8 cellular contexts compared by ENCODE assay signal in genomic region chr15:52489430-52489829, GRCh38. TPM values are rescaled to one million over a fixed set of nuclear protein-coding genes. Genes with fewer than 3 reads are reported as not detected.
DNase-seq lines count a peak whose midpoint lies in the region; ATAC-seq and TF ChIP-seq lines count a peak whose summit lies in the region.
"Not testable (repeated sequence)": the region's sequence is repeated elsewhere in the genome, so short reads cannot be mapped to it uniquely, and the experiment has no call there.

No MANE protein-coding gene starts in this region.

- H3K4me3 Mint-ChIP-seq in activated CD8-positive, alpha-beta T cell treated with anti-CD3 and anti-CD28 coated beads, Interleukin-2, amount 10 ng/mL, durations not matched to agents 7 days and 5 days; activated naive CD8-positive, alpha-beta T cell treated with anti-CD3 and anti-CD28 coated beads, Interleukin-2, amount 50 U/mL, for 24 hours: not testable (repeated sequence)

- peak overlapping the region in 6 of 11 experiments; percentile 7 to 43 (median 21); a peak in 8 of 22 replicates for H3K4me2 ChIP-seq in BLaER1 treated with 17β-estradiol and CSF1 and Interleukin-3, amounts not matched to agents 10 nM and 100 nM
- not testable (repeated sequence) for H3K4me2 ChIP-seq in DND-41 (ENCODE audit: insufficient read depth, low read length)

- peaks cover 39% of the 10 kb centered on the region for H3K4me1 Mint-ChIP-seq in activated CD8-positive, alpha-beta T cell treated with anti-CD3 and anti-CD28 coated beads, Interleukin-2, amount 10 ng/mL, durations not matched to agents 7 days and 5 days (ENCODE audit: low read depth)
- peaks cover 31% of the 10 kb centered on the region for H3K4me1 Mint-ChIP-seq in activated naive CD8-positive, alpha-beta T cell treated with anti-CD3 and anti-CD28 coated beads, Interleukin-2, amount 50 U/mL, for 24 hours

- H3K27me3 Mint-ChIP-seq in activated CD8-positive, alpha-beta T cell treated with anti-CD3 and anti-CD28 coated beads, Interleukin-2, amount 10 ng/mL, durations not matched to agents 7 days and 5 days (ENCODE audit: low read depth); activated naive CD8-positive, alpha-beta T cell treated with anti-CD3 and anti-CD28 coated beads, Interleukin-2, amount 50 U/mL, for 24 hours: not testable (repeated sequence)

- H2AFZ ChIP-seq in DND-41 (ENCODE audit: low read depth, low read length) = not testable (repeated sequence)

- not testable (repeated sequence) for H3K4me3 ChIP-seq in BLaER1 treated with 17β-estradiol and CSF1 and Interleukin-3, amounts not matched to agents 10 nM and 100 nM; DND-41 (ENCODE audit: low read depth in 1 of 2, low read length in 2 of 2); cardiac muscle cell

- POLR2A ChIA-PET in activated CD8-positive, alpha-beta T cell treated with anti-CD3 and anti-CD28 coated beads, Interleukin-2, amount 10 ng/mL, durations not matched to agents 7 days and 5 days (lab: Charles Lee) = not testable (repeated sequence)

- H4K20me1 ChIP-seq in BLaER1 treated with 17β-estradiol and CSF1 and Interleukin-3, amounts not matched to agents 10 nM and 100 nM = peaks cover 0 to 70% (median 7%) of the 10 kb centered on the region in 11 experiments; a peak in 10 of 22 replicates
- not testable (repeated sequence) for H4K20me1 ChIP-seq in DND-41 (ENCODE audit: insufficient read depth, low read length)

- CTCF ChIA-PET in activated CD8-positive, alpha-beta T cell treated with anti-CD3 and anti-CD28 coated beads, Interleukin-2, amount 10 ng/mL, durations not matched to agents 7 days and 5 days (lab: Charles Lee) = not testable (repeated sequence)

- TF ChIP-seq CTCF in DND-41 (IDR thresholded peaks at IDR 0.05; ENCODE audit: borderline replicate concordance, extremely low read depth, low read length, poor library complexity, severe bottlenecking); VCaP (conservative IDR thresholded peaks at IDR 0.05); cardiac muscle cell (IDR thresholded peaks at IDR 0.05; ENCODE audit: low read depth, low read length): not testable (repeated sequence)

- not testable (repeated sequence) for H3K36me3 ChIP-seq in BLaER1 treated with 17β-estradiol and CSF1 and Interleukin-3, amounts not matched to agents 10 nM and 100 nM; DND-41 (ENCODE audit: insufficient read depth, low read length); cardiac muscle cell

- peaks cover 0 to 13% (median 0%) of the 10 kb centered on the region in 11 experiments; a peak in 4 of 22 replicates for H3K9me3 ChIP-seq in BLaER1 treated with 17β-estradiol and CSF1 and Interleukin-3, amounts not matched to agents 10 nM and 100 nM (replicated peaks in 1 of 11)
- H3K9me3 ChIP-seq in DND-41 (ENCODE audit: insufficient read depth, low read length, severe bottlenecking); cardiac muscle cell (ENCODE audit: low read depth): not testable (repeated sequence)

- H3K36me3 Mint-ChIP-seq in activated CD8-positive, alpha-beta T cell treated with anti-CD3 and anti-CD28 coated beads, Interleukin-2, amount 10 ng/mL, durations not matched to agents 7 days and 5 days (ENCODE audit: low read depth); activated naive CD8-positive, alpha-beta T cell treated with anti-CD3 and anti-CD28 coated beads, Interleukin-2, amount 50 U/mL, for 24 hours (ENCODE audit: low read depth): not testable (repeated sequence)

- H3K27ac ChIP-seq in BLaER1 treated with 17β-estradiol and CSF1 and Interleukin-3, amounts not matched to agents 10 nM and 100 nM; DND-41 (ENCODE audit: low read length): not testable (repeated sequence)
- H3K27ac ChIP-seq in VCaP (peak overlapping the region; percentile 44), cardiac muscle cell (peak overlapping the region; percentile 78)

- H3K9ac ChIP-seq in BLaER1 treated with 17β-estradiol and CSF1 and Interleukin-3, amounts not matched to agents 10 nM and 100 nM; DND-41 (ENCODE audit: low read depth, low read length): not testable (repeated sequence)

- peaks cover 18% of the 10 kb centered on the region; the same call in 1 of the 2 replicates for H3K79me2 ChIP-seq in DND-41 (ENCODE audit: insufficient read depth, low read length)

- H3K27me3 ChIP-seq in BLaER1 treated with 17β-estradiol and CSF1 and Interleukin-3, amounts not matched to agents 10 nM and 100 nM; DND-41 (ENCODE audit: insufficient read depth, low read length, poor library complexity); cardiac muscle cell: not testable (repeated sequence)

- H3K9me3 Mint-ChIP-seq in activated CD8-positive, alpha-beta T cell treated with anti-CD3 and anti-CD28 coated beads, Interleukin-2, amount 10 ng/mL, durations not matched to agents 7 days and 5 days (ENCODE audit: insufficient read depth); activated naive CD8-positive, alpha-beta T cell treated with anti-CD3 and anti-CD28 coated beads, Interleukin-2, amount 50 U/mL, for 24 hours: not testable (repeated sequence)

- ATAC-seq in DND-41 (ENCODE audit: insufficient read depth, low read depth) = not testable (repeated sequence)
- peak; percentile 30 for ATAC-seq in activated CD8-positive, alpha-beta T cell treated with anti-CD3 and anti-CD28 coated beads, Interleukin-2, amount 10 ng/mL, durations not matched to agents 7 days and 5 days
- peak; percentile 72 for ATAC-seq in activated naive CD8-positive, alpha-beta T cell treated with anti-CD3 and anti-CD28 coated beads, Interleukin-2, amount 50 U/mL, for 24 hours

- H3K4me1 ChIP-seq in BLaER1 treated with 17β-estradiol and CSF1 and Interleukin-3, amounts not matched to agents 10 nM and 100 nM = peaks cover 0 to 28% (median 17%) of the 10 kb centered on the region in 10 experiments; a peak in 17 of 20 replicates
- H3K4me1 ChIP-seq in DND-41 (ENCODE audit: insufficient read depth, low read length) = not testable (repeated sequence)
- H3K4me1 ChIP-seq in cardiac muscle cell (ENCODE audit: low read depth) = peaks cover 38% of the 10 kb centered on the region

- H3K27ac Mint-ChIP-seq in activated CD8-positive, alpha-beta T cell treated with anti-CD3 and anti-CD28 coated beads, Interleukin-2, amount 10 ng/mL, durations not matched to agents 7 days and 5 days = peak overlapping the region; percentile 12
- not testable (repeated sequence) for H3K27ac Mint-ChIP-seq in activated naive CD8-positive, alpha-beta T cell treated with anti-CD3 and anti-CD28 coated beads, Interleukin-2, amount 50 U/mL, for 24 hours

- DNase-seq in DND-41 = peak; percentile 15
- not testable (repeated sequence) for DNase-seq in activated CD8-positive, alpha-beta T cell treated with anti-CD3 and anti-CD28 coated beads, Interleukin-2, amount 10 ng/mL, durations not matched to agents 7 days and 5 days; activated naive CD8-positive, alpha-beta T cell treated with anti-CD3 and anti-CD28 coated beads, Interleukin-2, amount 50 U/mL, for 24 hours; cardiac muscle cell (ENCODE audit: low read depth in 1 of 2, low spot score in 1 of 2)
- DNase-seq in activated effector memory CD4-positive, alpha-beta T cell treated with anti-CD3 and anti-CD28 coated beads, Interleukin-2, amount 50 U/mL, for 16 hours = peak; percentile 68
- DNase-seq in stimulated activated CD4-positive, alpha-beta T cell treated with anti-CD3 and anti-CD28 coated beads, Interleukin-4, amount 100 ng/mL, for 1 hour = peak; percentile 17

RNA-seq across cellular contexts. Expression of gene MYO5A, which starts 39.2 kb away (rescaled TPM):
- total RNA-seq in activated CD8-positive, alpha-beta T cell treated with anti-CD3 and anti-CD28 coated beads, Interleukin-2, amount 10 ng/mL, durations not matched to agents 7 days and 5 days = 10 to 100 TPM; 34.8 to 37.4 TPM
- 15.2 and 27.7 TPM in 2 replicates for total RNA-seq in cardiac muscle cell
- 5.1 and 7.4 TPM in 2 replicates for polyA plus RNA-seq in cardiac muscle cell
